Comparison of ENCODE assay signal across 9 cellular contexts in genomic region chr15:77031376-77032050, GRCh38. TPM values are rescaled to one million over a fixed set of nuclear protein-coding genes. Genes with fewer than 3 reads are reported as not detected.
DNase-seq lines count a peak whose midpoint lies in the region; ATAC-seq and TF ChIP-seq lines count a peak whose summit lies in the region.
"Had no signal": no experiment of that assay in that cellular context is flagged by ENCODE, and none has a peak within 500 bp of the region (broad histone marks: within the 10 kb centered on the region; RNA-seq: fewer than 3 reads in every experiment).

No MANE protein-coding gene starts in this region.

- H3K36me3 ChIP-seq in KOPT-K1 (ENCODE audit: insufficient read depth, low read length) (peaks cover 19% of the 10 kb centered on the region), SJCRH30 (no peaks in the 10 kb centered on the region; the same call in none of the 2 replicates)
- peaks cover 78% of the 10 kb centered on the region for H3K36me3 ChIP-seq in effector memory CD4-positive, alpha-beta T cell (ENCODE audit: control insufficient read depth, insufficient read depth, low read length)

- TF ChIP-seq CTCF in GM12864 (IDR thresholded peaks at IDR 0.05; ENCODE audit: low read depth, low read length, missing control alignments): peak; percentile 27

- peaks cover 7% of the 10 kb centered on the region for H3K36me3 Mint-ChIP-seq in stimulated activated memory B cell treated with anti-CD40 and anti-IgM and Interleukin-4, amounts not matched to agents 10 μg/mL and 1 μg/mL and 100 μg/mL, for 72 hours

- H3K9me3 ChIP-seq in KOPT-K1 (ENCODE audit: insufficient read depth, low read length, poor library complexity, severe bottlenecking) (no peaks in the 10 kb centered on the region), SJCRH30 (replicated peaks) (no peaks in the 10 kb centered on the region)
- H3K9me3 ChIP-seq in effector memory CD4-positive, alpha-beta T cell (ENCODE audit: control insufficient read depth, low read length): no peaks in the 10 kb centered on the region

- no peak overlapping the region for H3K4me3 Mint-ChIP-seq in stimulated activated memory B cell treated with anti-CD40 and anti-IgM and Interleukin-4, amounts not matched to agents 10 μg/mL and 1 μg/mL and 100 μg/mL, for 72 hours
- H3K4me3 Mint-ChIP-seq: brain had no signal

- peaks cover 20% of the 10 kb centered on the region for H3K4me1 ChIP-seq in SJCRH30
- no peaks in the 10 kb centered on the region for H3K4me1 ChIP-seq in effector memory CD4-positive, alpha-beta T cell (ENCODE audit: control insufficient read depth, insufficient read depth, low read length, poor library complexity, severe bottlenecking)

- ATAC-seq in stimulated activated memory B cell treated with anti-CD40 and anti-IgM and Interleukin-4, amounts not matched to agents 10 μg/mL and 1 μg/mL and 100 μg/mL, for 72 hours: peak; percentile 86
- ATAC-seq in HG03139 (IDR thresholded peaks at IDR 0.05; ENCODE audit: unreplicated experiment): no peak
- no peak for ATAC-seq in HG02571 (IDR thresholded peaks at IDR 0.05; ENCODE audit: unreplicated experiment)

- H3K27me3 Mint-ChIP-seq in stimulated activated memory B cell treated with anti-CD40 and anti-IgM and Interleukin-4, amounts not matched to agents 10 μg/mL and 1 μg/mL and 100 μg/mL, for 72 hours: no peaks in the 10 kb centered on the region
- H3K27me3 Mint-ChIP-seq: brain had no signal

- H3K27ac Mint-ChIP-seq in stimulated activated memory B cell treated with anti-CD40 and anti-IgM and Interleukin-4, amounts not matched to agents 10 μg/mL and 1 μg/mL and 100 μg/mL, for 72 hours: peak overlapping the region; percentile 80

- DNase-seq in GM12864 (ENCODE audit: low read depth): no peak
- peak; percentile 89 to 93 for DNase-seq in SJCRH30
- DNase-seq in effector memory CD4-positive, alpha-beta T cell: no peak
- no peak for DNase-seq in SW 1271 (lab: John Stamatoyannopoulos, UW)

- no peak overlapping the region for H3K4me3 ChIP-seq in GM12864 (ENCODE audit: low read depth, low read length)
- H3K4me3 ChIP-seq in SJCRH30: peak overlapping the region; percentile 52
- H3K4me3 ChIP-seq in effector memory CD4-positive, alpha-beta T cell (ENCODE audit: insufficient read depth, low read depth, low read length, poor library complexity, severe bottlenecking): no peak overlapping the region

- no peaks in the 10 kb centered on the region for H3K9me3 Mint-ChIP-seq in stimulated activated memory B cell treated with anti-CD40 and anti-IgM and Interleukin-4, amounts not matched to agents 10 μg/mL and 1 μg/mL and 100 μg/mL, for 72 hours

- H3K27ac ChIP-seq in KOPT-K1 (ENCODE audit: low read depth, low read length, poor library complexity, severe bottlenecking): peak overlapping the region; percentile 64
- H3K27ac ChIP-seq in SJCRH30: no peak overlapping the region; the same call in 1 of the 2 replicates
- H3K27ac ChIP-seq in effector memory CD4-positive, alpha-beta T cell (ENCODE audit: insufficient read depth, low read length, poor library complexity, severe bottlenecking): peak overlapping the region; percentile 16

- H3K27me3 ChIP-seq in SJCRH30: no peaks in the 10 kb centered on the region
- H3K27me3 ChIP-seq in effector memory CD4-positive, alpha-beta T cell (replicated peaks; ENCODE audit: control insufficient read depth, insufficient read depth, low read length, poor library complexity, severe bottlenecking): no peaks in the 10 kb centered on the region

- H3K4me1 Mint-ChIP-seq in stimulated activated memory B cell treated with anti-CD40 and anti-IgM and Interleukin-4, amounts not matched to agents 10 μg/mL and 1 μg/mL and 100 μg/mL, for 72 hours: peaks cover 33% of the 10 kb centered on the region

RNA-seq across cellular contexts. Expression of gene PSTPIP1, which starts 36.6 kb away (rescaled TPM):
- total RNA-seq in SJCRH30 (2014; rRNA removed; shearing (Covaris generic)): 11.7 and 13.4 TPM in 2 replicates

RNA-seq across cellular contexts. Expression of gene TSPAN3, which starts 39.4 kb away (rescaled TPM):
- total RNA-seq in SJCRH30 (2014; rRNA removed; shearing (Covaris generic)): 463 and 473 TPM in 2 replicates

Comparison
In these comparisons a context has a peak if more than half of its experiments do, and no peak if none do; other contexts are left out.
1. DNase-seq: peak in SJCRH30 (2 of 2); none in GM12864 (single experiment), effector memory CD4-positive, alpha-beta T cell (0 of 3) and SW 1271 (0 of 2).